In genomic region chr6:157561037-157561790, GRCh38 we compare ENCODE assay signal across 10 cellular contexts.
DNase-seq lines count a peak whose midpoint lies in the region; ATAC-seq and TF ChIP-seq lines count a peak whose summit lies in the region.
"Had no signal": no experiment of that assay in that cellular context is flagged by ENCODE, and none has a peak within 500 bp of the region (broad histone marks: within the 10 kb centered on the region; RNA-seq: fewer than 3 reads in every experiment).

No MANE protein-coding gene starts in this region.

- ATAC-seq in GM18858 (IDR thresholded peaks at IDR 0.05; ENCODE audit: unreplicated experiment), result peak; percentile 18
- peak; percentile 29 for ATAC-seq in GM21737 (IDR thresholded peaks at IDR 0.05; ENCODE audit: unreplicated experiment)
- peak; percentile 21 for ATAC-seq in HG03565 (IDR thresholded peaks at IDR 0.05; ENCODE audit: unreplicated experiment)
- no peak for ATAC-seq in CD8-positive, alpha-beta T cell
- no peak for ATAC-seq in left ventricle myocardium superior

- no peaks in the 10 kb centered on the region for H3K27me3 Mint-ChIP-seq in CD8-positive, alpha-beta T cell (ENCODE audit: low read depth)

- no peaks in the 10 kb centered on the region for H3K36me3 ChIP-seq in CD8-positive, alpha-beta T cell (ENCODE audit: insufficient read depth, low read length)

- no peak overlapping the region for H3K27ac Mint-ChIP-seq in CD8-positive, alpha-beta T cell

- no peaks in the 10 kb centered on the region for H3K36me3 Mint-ChIP-seq in CD8-positive, alpha-beta T cell

- intact Hi-C loops in CD8-positive, alpha-beta T cell (cut with DNase I, micrococcal nuclease), result loop anchor here in 1 of 2 experiments (10.0 kb wide), 1 partner anchor 176 kb away; the partner anchor contains the start of gene ZDHHC14
- intact Hi-C loops in left ventricle myocardium superior (cut with micrococcal nuclease), result no loop called here

- H3K4me3 Mint-ChIP-seq in CD8-positive, alpha-beta T cell, result no peak overlapping the region

- H3K27me3 ChIP-seq in CD8-positive, alpha-beta T cell (ENCODE audit: insufficient read depth, low read length), result no peaks in the 10 kb centered on the region

- peaks cover 16% of the 10 kb centered on the region for H3K4me1 ChIP-seq in CD8-positive, alpha-beta T cell (ENCODE audit: insufficient read depth, low read length)

- no peak for TF ChIP-seq CTCF in foreskin fibroblast (IDR thresholded peaks at IDR 0.05; ENCODE audit: low read depth, low read length)
- TF ChIP-seq CTCF in CD8-positive, alpha-beta T cell (IDR thresholded peaks at IDR 0.05), result no peak

- H3K4me1 Mint-ChIP-seq in CD8-positive, alpha-beta T cell (ENCODE audit: low read depth), result peaks cover 39% of the 10 kb centered on the region

- H3K27ac ChIP-seq in CD8-positive, alpha-beta T cell (ENCODE audit: low read depth, low read length), result no peak overlapping the region

- H3K4me3 ChIP-seq in foreskin fibroblast (ENCODE audit: low read depth in 1 of 2, low read length in 2 of 2), result no peak overlapping the region
- H3K4me3 ChIP-seq in CD8-positive, alpha-beta T cell (ENCODE audit: low read depth, low read length), result no peak overlapping the region

- H3K9me3 ChIP-seq in CD8-positive, alpha-beta T cell (ENCODE audit: low read length), result no peaks in the 10 kb centered on the region

- POLR2A ChIA-PET in CD8-positive, alpha-beta T cell (lab: Charles Lee), result interaction anchor here (1.1 kb wide), 1 partner anchor 10 kb away, joined by 6 read pairs; no protein-coding TSS in a partner anchor

- CTCF ChIA-PET in CD8-positive, alpha-beta T cell (lab: Charles Lee), result no interaction called here

- DNase-seq in germinal center (ENCODE audit: low spot score), result peak; percentile 62
- DNase-seq in foreskin fibroblast, result no peak
- DNase-seq in CD8-positive, alpha-beta T cell, result no peak
- no peak for DNase-seq in left ventricle myocardium superior
- DNase-seq in D341Med (ENCODE audit: low spot score), result no peak
- DNase-seq: activated CD8-positive, alpha-beta memory T cell treated with anti-CD3 and anti-CD28 coated beads, Interleukin-2, amount 50 U/mL, for 48 hours; NCI-H82 had no signal

- no peaks in the 10 kb centered on the region for H3K9me3 Mint-ChIP-seq in CD8-positive, alpha-beta T cell

Comparison
In these comparisons a context has a peak if more than half of its experiments do, and no peak if none do; other contexts are left out.
1. ATAC-seq: peak in GM18858 (single experiment), GM21737 (single experiment) and HG03565 (single experiment); none in CD8-positive, alpha-beta T cell (single experiment) and left ventricle myocardium superior (single experiment).